Comparison of ENCODE assay signal across 17 cellular contexts in the genomic region with DNA sequence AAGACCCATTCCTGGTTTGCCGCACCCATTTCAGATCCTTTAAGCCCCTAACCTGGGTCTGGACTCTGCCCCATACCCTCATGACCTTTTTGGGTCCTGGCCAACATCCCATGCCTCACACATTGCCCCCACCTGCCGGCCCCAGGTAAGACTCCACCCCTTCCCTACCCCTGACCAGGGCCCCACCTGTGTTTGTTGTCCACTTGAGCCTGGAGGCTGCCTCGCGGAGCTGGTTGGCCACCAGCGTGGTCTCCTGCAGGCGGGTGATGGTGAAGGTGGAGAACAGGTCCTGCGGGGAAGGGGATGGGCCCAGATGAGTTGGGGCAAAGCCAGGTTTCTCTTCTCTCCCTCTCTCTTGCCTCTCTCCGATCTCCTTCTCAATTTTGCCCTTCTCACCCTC. TPM values are rescaled to one million over a fixed set of nuclear protein-coding genes. Genes with fewer than 3 reads are reported as not detected.
A peak's percentile ranks its signal among the peaks of the same experiment; 100 is the strongest.
DNase-seq lines count a peak whose midpoint lies in the region; ATAC-seq lines count a peak whose summit lies in the region.
"Had no signal": no experiment of that assay in that cellular context is flagged by ENCODE, and none has a peak within 500 bp of the region (broad histone marks: within the 10 kb centered on the region; RNA-seq: fewer than 3 reads in every experiment).

No MANE protein-coding gene starts in this region.

- H3K4me3 ChIP-seq in BLaER1 (no peak overlapping the region), neuronal stem cell (ENCODE audit: low read length in 2 of 2) (no peak overlapping the region)
- H3K4me3 ChIP-seq: cardiac muscle cell had no signal

- H4K91ac ChIP-seq in neuronal stem cell (ENCODE audit: low read depth, low read length, poor library complexity): no peak overlapping the region

- no peak overlapping the region for H2AK5ac ChIP-seq in neuronal stem cell (ENCODE audit: low read depth, low read length)

- H4K20me1 ChIP-seq in BLaER1: no peaks in the 10 kb centered on the region

- no peaks in the 10 kb centered on the region for H3K79me1 ChIP-seq in neuronal stem cell (ENCODE audit: low read depth, low read length)

- no peak for ATAC-seq in GM18873 (IDR thresholded peaks at IDR 0.05; ENCODE audit: low FRiP score, unreplicated experiment)

- WGBS in neuronal stem cell (ENCODE audit: extremely low coverage in 2 of 2, insufficient read length in 2 of 2, insufficient replicate concordance in 1 of 2), 2 donors: no CpG with 5 or more reads among the region's 8 CpGs

- H3K27me3 ChIP-seq in BLaER1 (no peaks in the 10 kb centered on the region), neuronal stem cell (ENCODE audit: control insufficient read depth in 3 of 3, insufficient read depth in 3 of 3, low read depth in 1 of 3, low read length in 3 of 3) (no peaks in the 10 kb centered on the region)
- H3K27me3 ChIP-seq: cardiac muscle cell, heart right ventricle, left lung had no signal

- H3K4me1 ChIP-seq in BLaER1: peaks cover 13% of the 10 kb centered on the region
- no peaks in the 10 kb centered on the region for H3K4me1 ChIP-seq in neuronal stem cell (ENCODE audit: control insufficient read depth in 2 of 2, insufficient read depth in 1 of 2, low read depth in 1 of 2, low read length in 2 of 2)

- H3K4me2 ChIP-seq in BLaER1 (peak overlapping the region; percentile 25; the same call in 1 of the 2 replicates), neuronal stem cell (ENCODE audit: insufficient read depth, low read length, poor library complexity, severe bottlenecking) (no peak overlapping the region)

- H2AFZ ChIP-seq in neuronal stem cell (ENCODE audit: low read length): no peak overlapping the region

- no peak overlapping the region for H3K14ac ChIP-seq in neuronal stem cell (ENCODE audit: low read length)

- DNase-seq in NCI-H1105 (lab: John Stamatoyannopoulos, UW) (peak; percentile 37), NCI-H1105 treated with DMSO at 0.1 percent for 48 hours (lab: John Stamatoyannopoulos, UW) (no peak), NCI-H774 (lab: John Stamatoyannopoulos, UW) (peak; percentile 6), neuronal stem cell (ENCODE audit: low spot score) (no peak), HPDE6-E6E7 (ENCODE audit: extremely low spot score) (no peak), glomerular visceral epithelial cell (ENCODE audit: extremely low spot score) (no peak)
- DNase-seq: activated gamma-delta T cell treated with Interleukin-2 at 50 U/mL for 16 hours, Kasumi-1, midbrain, NCI-H510A treated with DMSO at 0.1 percent for 48 hours, SHP77 had no signal

- H3K36me3 ChIP-seq in BLaER1 (peaks cover 62% of the 10 kb centered on the region), neuronal stem cell (replicated peaks in 1 of 2; ENCODE audit: control insufficient read depth in 2 of 2, insufficient read depth in 2 of 2, low read length in 2 of 2) (peaks cover 3 to 5% of the 10 kb centered on the region in 2 donors)
- H3K36me3 ChIP-seq: cardiac muscle cell, prostate gland had no signal

- peak overlapping the region; percentile 6 for H3K23ac ChIP-seq in neuronal stem cell (ENCODE audit: low read depth, low read length, poor library complexity)

- H3K18ac ChIP-seq in neuronal stem cell (ENCODE audit: low read length): no peak overlapping the region

- no peaks in the 10 kb centered on the region for H3K9me3 ChIP-seq in BLaER1
- peaks cover 0 to 2% of the 10 kb centered on the region in 2 donors for H3K9me3 ChIP-seq in neuronal stem cell (replicated peaks in 1 of 2; ENCODE audit: control insufficient read depth in 2 of 2, insufficient read depth in 1 of 2, low read depth in 1 of 2, low read length in 2 of 2)
- H3K9me3 ChIP-seq: heart right ventricle, left lung, prostate gland had no signal

- no peak overlapping the region for H2BK5ac ChIP-seq in neuronal stem cell (ENCODE audit: low read length)

- H4K8ac ChIP-seq in neuronal stem cell (ENCODE audit: low read depth, low read length): no peak overlapping the region

- H3K4ac ChIP-seq in neuronal stem cell (ENCODE audit: low read length): no peak overlapping the region

- H3K27ac ChIP-seq in BLaER1 (no peak overlapping the region), neuronal stem cell (replicated peaks; ENCODE audit: low read length) (no peak overlapping the region)
- H3K27ac ChIP-seq: cardiac muscle cell, heart right ventricle, left lung, prostate gland had no signal

- 0 out of 2 replicates have a peak overlapping the region, but pooled peaks have one; percentile 24 for H3K9ac ChIP-seq in BLaER1
- H3K9ac ChIP-seq in neuronal stem cell (ENCODE audit: low read depth, low read length, poor library complexity): peak overlapping the region; percentile 12

- H2BK120ac ChIP-seq in neuronal stem cell (ENCODE audit: low read depth, low read length): no peak overlapping the region

- no peak overlapping the region for H2BK12ac ChIP-seq in neuronal stem cell (ENCODE audit: low read length)

- H2BK15ac ChIP-seq in neuronal stem cell (ENCODE audit: low read length): no peak overlapping the region

RNA-seq across cellular contexts. Expression of gene MAN2B1, which starts 19.5 kb away (rescaled TPM):
- polyA plus RNA-seq in neuronal stem cell (2013, experiment 1 of 2): 48.1 TPM
- polyA plus RNA-seq in neuronal stem cell (2013, experiment 2 of 2): 48.3 TPM

RNA-seq across cellular contexts. Expression of gene WDR83, which starts 19.6 kb away (rescaled TPM):
- polyA plus RNA-seq in neuronal stem cell (2013, experiment 1 of 2): 11.5 TPM
- 10.8 TPM for polyA plus RNA-seq in neuronal stem cell (2013, experiment 2 of 2)

RNA-seq across cellular contexts. Expression of gene DHPS, which starts 34.6 kb away (rescaled TPM):
- polyA plus RNA-seq in neuronal stem cell (2013, experiment 1 of 2): 92.1 TPM
- polyA plus RNA-seq in neuronal stem cell (2013, experiment 2 of 2): 91.6 TPM

RNA-seq across cellular contexts. Expression of gene ZNF791, which starts 36.3 kb away (rescaled TPM):
- 15.4 TPM for polyA plus RNA-seq in neuronal stem cell (2013, experiment 1 of 2)
- polyA plus RNA-seq in neuronal stem cell (2013, experiment 2 of 2): 17.2 TPM

RNA-seq across cellular contexts. Expression of gene ZNF490, which starts 36.4 kb away (rescaled TPM):
- polyA plus RNA-seq in neuronal stem cell (2013, experiment 1 of 2): 3.3 TPM
- 3.4 TPM for polyA plus RNA-seq in neuronal stem cell (2013, experiment 2 of 2)

Comparison
In these comparisons a context has a peak if more than half of its experiments do, and no peak if none do; other contexts are left out.
1. DNase-seq: peak in NCI-H1105 (single experiment) and NCI-H774 (single experiment); none in NCI-H1105 treated with DMSO at 0.1 percent for 48 hours (single experiment), neuronal stem cell (single experiment), HPDE6-E6E7 (single experiment) and glomerular visceral epithelial cell (single experiment).